17 cellular contexts compared by ENCODE assay signal in the genomic region with DNA sequence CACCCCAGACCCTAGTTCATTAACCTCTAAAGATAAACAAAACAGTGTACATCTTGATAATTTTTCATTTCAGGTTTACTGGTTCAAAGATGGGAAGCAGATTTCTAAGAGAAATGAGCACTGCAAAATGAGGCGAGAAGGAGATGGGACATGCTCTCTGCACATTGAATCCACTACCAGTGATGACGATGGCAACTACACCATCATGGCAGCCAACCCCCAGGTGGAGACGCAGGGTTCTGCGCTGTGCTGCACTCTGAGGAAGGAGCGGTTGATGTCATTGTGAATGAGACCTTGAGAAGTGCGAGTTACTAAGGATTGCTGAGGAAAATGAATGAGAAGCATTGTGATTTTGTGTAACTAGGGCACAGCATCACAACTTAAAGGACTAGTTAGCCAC. TPM values are rescaled to one million over a fixed set of nuclear protein-coding genes. Genes with fewer than 3 reads are reported as not detected.
DNase-seq lines count a peak whose midpoint lies in the region; FAIRE-seq and TF ChIP-seq lines count a peak whose summit lies in the region.
"Had no signal": no experiment of that assay in that cellular context is flagged by ENCODE, and none has a peak within 500 bp of the region (broad histone marks: within the 10 kb centered on the region; RNA-seq: fewer than 3 reads in every experiment).

No MANE protein-coding gene starts in this region.

- TF ChIP-seq RAD21 in H1 (IDR thresholded peaks at IDR 0.05 in 1 of 2, conservative IDR thresholded peaks at IDR 0.05 in 1 of 2; ENCODE audit: low read depth in 2 of 2, low read length in 2 of 2): peak in 1 of 2 experiments; percentile 25; a peak in 1 of 4 replicates

- DNase-seq in NCI-H82 (lab: John Stamatoyannopoulos, UW) (peak; percentile 5), NCI-H82 treated with DMSO at 0.1 percent for 48 hours (lab: John Stamatoyannopoulos, UW; ENCODE audit: unreplicated experiment) (no peak), H1 (ENCODE audit: low read depth in 1 of 2, low spot score in 2 of 2) (no peak), kidney (no peak), posterior vena cava (ENCODE audit: low spot score) (no peak), head of caudate nucleus (no peak), pons (ENCODE audit: low spot score) (no peak)
- DNase-seq: CD8-positive, alpha-beta T cell; COR-L47; DND-41; GDM1; KBM-7 had no signal

- POLR2A ChIA-PET in H1 (lab: Charles Lee; ENCODE audit: partially characterized antibody): no interaction called here

- intact Hi-C loops in kidney (cut with DNase I): no loop called here
- intact Hi-C loops in posterior vena cava (cut with DNase I): no loop called here
- intact Hi-C loops in head of caudate nucleus (cut with DNase I): no loop called here

- TF ChIP-seq CTCF in H1 (IDR thresholded peaks at IDR 0.05; ENCODE audit: control extremely low read depth in 1 of 3, insufficient read depth in 1 of 3, low read depth in 1 of 3, low read length in 3 of 3) (peak in 2 of 3 experiments; percentile 24 to 25; a peak in 2 of 4 replicates), parathyroid adenoma (IDR thresholded peaks at IDR 0.05) (no peak), kidney (IDR thresholded peaks at IDR 0.05; ENCODE audit: borderline replicate concordance, extremely low read depth, insufficient read depth) (no peak)

- H3K79me2 ChIP-seq in H1 (ENCODE audit: control insufficient read depth in 1 of 2, insufficient read depth in 2 of 2, low read length in 2 of 2) (no peaks in the 10 kb centered on the region), parathyroid adenoma (no peaks in the 10 kb centered on the region)

- H4K8ac ChIP-seq in H1 (ENCODE audit: extremely low read depth, insufficient read depth, low read length): no peak overlapping the region

- H3K23ac ChIP-seq in H1 (ENCODE audit: insufficient read length): no peak overlapping the region

- H2BK15ac ChIP-seq in H1 (ENCODE audit: low read length): no peak overlapping the region

- H3K36me3 ChIP-seq in H1 (ENCODE audit: control insufficient read depth in 2 of 4, insufficient read depth in 4 of 4, low read length in 3 of 4) (no peaks in the 10 kb centered on the region), parathyroid adenoma (ENCODE audit: control insufficient read depth, insufficient read depth, low read length) (no peaks in the 10 kb centered on the region), kidney (ENCODE audit: control insufficient read depth in 1 of 2, insufficient read depth in 2 of 2, low read length in 2 of 2) (no peaks in the 10 kb centered on the region)
- H3K36me3 ChIP-seq: HAP-1 had no signal

- H2BK120ac ChIP-seq in H1 (replicated peaks; ENCODE audit: low read depth, low read length): no peak overlapping the region

- no peak overlapping the region for H2BK12ac ChIP-seq in H1 (ENCODE audit: low read depth, low read length)

- H3K27ac ChIP-seq in H1 (ENCODE audit: low read depth, low read length) (no peak overlapping the region), parathyroid adenoma (no peak overlapping the region), kidney (ENCODE audit: low read depth in 2 of 2, low read length in 2 of 2) (no peak overlapping the region)
- H3K27ac ChIP-seq: 22Rv1 had no signal

- H3K4me1 ChIP-seq in H1 (replicated peaks in 1 of 4; ENCODE audit: control insufficient read depth in 3 of 4, insufficient read depth in 4 of 4, low read length in 3 of 4) (no peaks in the 10 kb centered on the region), parathyroid adenoma (peaks cover 3% of the 10 kb centered on the region), kidney (ENCODE audit: control insufficient read depth in 1 of 2, insufficient read depth in 1 of 2, low read depth in 1 of 2, low read length in 2 of 2) (no peaks in the 10 kb centered on the region)
- H3K4me1 ChIP-seq: HAP-1 had no signal

- no peak for TF ChIP-seq POLR2A in H1 (IDR thresholded peaks at IDR 0.05; ENCODE audit: control extremely low read depth in 1 of 2, low read depth in 2 of 2, low read length in 2 of 2)

- H4K20me1 ChIP-seq in H1 (replicated peaks in 1 of 2; ENCODE audit: control insufficient read depth in 1 of 2, insufficient read depth in 2 of 2, low read length in 2 of 2): no peaks in the 10 kb centered on the region

- 78% methylated on average over 6 of the region's 6 CpGs; no CpG with 5 or more reads in 1 of the 2 experiments for WGBS in H1 (ENCODE audit: extremely low coverage in 1 of 2, insufficient coverage in 1 of 2, insufficient read length in 1 of 2, insufficient replicate concordance in 2 of 2, low coverage in 1 of 2, low lambda C conversion rate in 2 of 2, missing lambda C conversion rate in 1 of 2), 2 experiments

- no peak overlapping the region for H3K56ac ChIP-seq in H1 (replicated peaks; ENCODE audit: insufficient read length, low read depth, low read length)

- H3K14ac ChIP-seq in H1 (ENCODE audit: insufficient read length): no peak overlapping the region

- no peak overlapping the region for H3K18ac ChIP-seq in H1 (ENCODE audit: extremely low read depth, low read length)

- H3K23me2 ChIP-seq in H1 (ENCODE audit: low read depth, low read length): no peaks in the 10 kb centered on the region

- no peak overlapping the region for H3K4me2 ChIP-seq in H1 (ENCODE audit: insufficient read depth in 1 of 2, low read depth in 2 of 2, low read length in 2 of 2)
- H3K4me2 ChIP-seq in parathyroid adenoma (ENCODE audit: low read length): no peak overlapping the region

- H3K9me3 ChIP-seq in H1 (ENCODE audit: insufficient read depth in 2 of 2, low read depth in 1 of 2, low read length in 1 of 2) (no peaks in the 10 kb centered on the region), parathyroid adenoma (ENCODE audit: control insufficient read depth, low read length) (no peaks in the 10 kb centered on the region), kidney (ENCODE audit: control insufficient read depth in 1 of 2, low read length in 2 of 2) (no peaks in the 10 kb centered on the region)
- H3K9me3 ChIP-seq: HAP-1 had no signal

- H4K91ac ChIP-seq in H1 (replicated peaks; ENCODE audit: insufficient read length, low read length): no peak overlapping the region

- H2AK5ac ChIP-seq in H1 (ENCODE audit: low read depth, low read length): no peak overlapping the region

- TF ChIP-seq EP300 in H1 (IDR thresholded peaks at IDR 0.05; ENCODE audit: borderline replicate concordance in 1 of 2, low read depth in 2 of 2, low read length in 2 of 2): no peak

- no peak overlapping the region for H3K4me3 ChIP-seq in H1 (ENCODE audit: extremely low read depth in 1 of 4, insufficient read depth in 2 of 4, low read depth in 3 of 4, low read length in 4 of 4)
- H3K4me3 ChIP-seq in parathyroid adenoma (ENCODE audit: low read depth, low read length): no peak overlapping the region
- H3K4me3 ChIP-seq in kidney (ENCODE audit: low read length in 2 of 2): no peak overlapping the region
- H3K4me3 ChIP-seq: HAP-1 had no signal

- H2AFZ ChIP-seq in H1 (ENCODE audit: low read length): peak overlapping the region; percentile 58; the same call in 1 of the 2 replicates
- H2AFZ ChIP-seq in parathyroid adenoma: peak overlapping the region; percentile 15

- no peak overlapping the region for H3K4ac ChIP-seq in H1 (replicated peaks; ENCODE audit: insufficient read length, low read depth, low read length)

- H3K9ac ChIP-seq in H1 (replicated peaks in 1 of 4; ENCODE audit: extremely low read depth in 1 of 4, low read depth in 3 of 4, low read length in 3 of 4) (no peak overlapping the region), parathyroid adenoma (no peak overlapping the region), kidney (ENCODE audit: low read length in 2 of 2) (no peak overlapping the region)

- CTCF ChIA-PET in H1 (lab: Charles Lee; ENCODE audit: partially characterized antibody): interaction anchor here (1.0 to 1.5 kb wide), 2 partner anchors 16 to 19 kb away, joined by 3 read pairs; no protein-coding TSS in a partner anchor

- H3K27me3 ChIP-seq in H1 (replicated peaks in 1 of 4; ENCODE audit: control insufficient read depth in 3 of 4, extremely low read depth in 1 of 4, insufficient read depth in 3 of 4, low read length in 3 of 4): no peaks in the 10 kb centered on the region
- H3K27me3 ChIP-seq in parathyroid adenoma (ENCODE audit: control insufficient read depth, insufficient read depth, low read length): no peaks in the 10 kb centered on the region

- no peaks in the 10 kb centered on the region for H3K79me1 ChIP-seq in H1 (ENCODE audit: low read depth, low read length)

- no peak overlapping the region for H2BK5ac ChIP-seq in H1 (ENCODE audit: low read depth, low read length)

- H2BK20ac ChIP-seq in H1 (ENCODE audit: low read length): no peak overlapping the region

- no peak overlapping the region for H4K5ac ChIP-seq in H1 (ENCODE audit: insufficient read length, low read depth, low read length)

- FAIRE-seq in H1 (lab: Jason Lieb, UNC) (no peak), kidney (lab: Jason Lieb, UNC) (no peak)

TF ChIP-seq in H1, 55 proteins besides CTCF, POLR2A, EP300 and RAD21:
- TF ChIP-seq, protein P1, sequence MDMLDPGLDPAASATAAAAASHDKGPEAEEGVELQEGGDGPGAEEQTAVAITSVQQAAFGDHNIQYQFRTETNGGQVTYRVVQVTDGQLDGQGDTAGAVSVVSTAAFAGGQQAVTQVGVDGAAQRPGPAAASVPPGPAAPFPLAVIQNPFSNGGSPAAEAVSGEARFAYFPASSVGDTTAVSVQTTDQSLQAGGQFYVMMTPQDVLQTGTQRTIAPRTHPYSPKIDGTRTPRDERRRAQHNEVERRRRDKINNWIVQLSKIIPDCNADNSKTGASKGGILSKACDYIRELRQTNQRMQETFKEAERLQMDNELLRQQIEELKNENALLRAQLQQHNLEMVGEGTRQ (IDR thresholded peaks at IDR 0.05; ENCODE audit: low read length): no peak
- no peak for TF ChIP-seq BACH1 (IDR thresholded peaks at IDR 0.05; ENCODE audit: low read length)
- peak; percentile 64; the same call in 1 of the 2 replicates for TF ChIP-seq YY1 (IDR thresholded peaks at IDR 0.05; ENCODE audit: low read depth, low read length)
TF ChIP-seq in H1: peak in this region for 1.

RNA-seq across cellular contexts. Expression of gene ATOH7, which starts 37.6 kb away (rescaled TPM):
- 0.21 and 0.39 TPM in 2 replicates for total RNA-seq in H1 (2021; fragmentation: NEBNext Ultra II Directional; extraction: Animal tissue kit (Norgen Biotek cat#: 25700))
- polyA plus RNA-seq in H1 (2011; rRNA removed) (1.0 and 1.1 TPM in 2 replicates), kidney (ENCODE audit: insufficient read depth, low read depth, low replicate concordance) (0.45 TPM)
- polyA plus RNA-seq in H1 (2011; cell fraction: cytosol; rRNA removed): 1.1 TPM
- 0.50 TPM for polyA plus RNA-seq in H1 (2011; cell fraction: nucleus; rRNA removed)
- polyA plus RNA-seq in H1 (2012, experiment 1 of 2): 0.24 to 0.79 TPM (median 0.55 TPM) in 4 replicates
- polyA plus RNA-seq in H1 (2012, experiment 2 of 2): 0.56 TPM
- 0.39 TPM for polyA plus RNA-seq in H1 (2013, experiment 1 of 2)
- polyA plus RNA-seq in H1 (2013, experiment 2 of 2): 0.44 TPM
- 0.12 and 0.32 TPM in 2 replicates for polyA minus RNA-seq in H1 (2011; rRNA and poly(A)+ RNA removed)
- polyA minus RNA-seq in H1 (2011; cell fraction: cytosol; rRNA and poly(A)+ RNA removed): not detected
- 2.4 TPM for polyA minus RNA-seq in H1 (2011; cell fraction: nucleus; rRNA and poly(A)+ RNA removed)
- total RNA-seq in kidney (0.16 TPM), posterior vena cava (not detected)
- total RNA-seq: A673; CD8-positive, alpha-beta T cell had no signal
- polyA plus RNA-seq: CD14-positive monocyte had no signal

Comparison
In these comparisons a context has a peak if more than half of its experiments do, and no peak if none do; other contexts are left out.
1. CTCF ChIP-seq: peak in H1 (2 of 3); none in parathyroid adenoma (single experiment) and kidney (single experiment).